1 cellular context compared by ENCODE assay signal in the genomic region with DNA sequence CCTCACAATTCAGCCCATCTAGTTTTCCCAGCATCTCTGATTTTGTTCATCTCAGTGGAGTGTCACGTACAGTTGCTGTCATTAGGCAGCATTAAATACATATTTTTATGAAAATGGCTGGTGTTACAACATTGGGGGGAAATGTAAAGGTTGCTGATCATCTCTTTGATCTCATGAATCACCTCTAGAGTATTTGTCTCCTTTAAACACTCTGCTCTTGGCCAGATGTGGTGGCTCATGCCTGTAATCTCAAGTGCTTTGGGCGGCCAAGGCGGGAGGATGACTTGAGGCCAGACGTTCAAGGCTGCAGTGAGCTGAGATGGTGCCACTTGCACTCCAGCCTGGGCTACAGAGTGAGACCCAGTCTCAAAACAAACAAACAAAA.
TF ChIP-seq lines count a peak whose summit lies in the region.

No MANE protein-coding gene starts in this region.

TF ChIP-seq in GM23338, 12 proteins besides CTCF, POLR2A, EP300 and RAD21 (continued from another document):
- TF ChIP-seq ZNF462 (CRISPR knock-in tag; IDR thresholded peaks at IDR 0.05) (no peak), JUNB (IDR thresholded peaks at IDR 0.05; ENCODE audit: unreplicated experiment) (no peak), ZNF114 (CRISPR knock-in tag; IDR thresholded peaks at IDR 0.05) (no peak), ETS1 (IDR thresholded peaks at IDR 0.05) (no peak), NANOG (IDR thresholded peaks at IDR 0.05; ENCODE audit: borderline replicate concordance) (no peak)
